Comparison of ENCODE assay signal across 8 cellular contexts in genomic region chr20:50932016-50932338, GRCh38. TPM values are rescaled to one million over a fixed set of nuclear protein-coding genes. Genes with fewer than 3 reads are reported as not detected.
DNase-seq lines count a peak whose midpoint lies in the region; ATAC-seq, FAIRE-seq and TF ChIP-seq lines count a peak whose summit lies in the region.

No MANE protein-coding gene starts in this region.

- H3K27me3 Mint-ChIP-seq in CD4-positive, alpha-beta memory T cell = no peaks in the 10 kb centered on the region
- peaks cover 15% of the 10 kb centered on the region for H3K27me3 Mint-ChIP-seq in neural crest cell (ENCODE audit: low read depth)

- H3K4me3 Mint-ChIP-seq in CD4-positive, alpha-beta memory T cell = peak overlapping the region; percentile 80 to 96 (median 91)
- H3K4me3 Mint-ChIP-seq in neural crest cell = peak overlapping the region; percentile 80

- H3K9me3 ChIP-seq in CD4-positive, alpha-beta memory T cell (ENCODE audit: control insufficient read depth in 1 of 2, low read length in 2 of 2) = no peaks in the 10 kb centered on the region

- H3K36me3 Mint-ChIP-seq in CD4-positive, alpha-beta memory T cell = peaks cover 21 to 58% of the 10 kb centered on the region in 2 donors
- peaks cover 26% of the 10 kb centered on the region for H3K36me3 Mint-ChIP-seq in neural crest cell (ENCODE audit: low read depth)

- no peaks in the 10 kb centered on the region for H3K9me3 Mint-ChIP-seq in CD4-positive, alpha-beta memory T cell
- peaks cover 3% of the 10 kb centered on the region for H3K9me3 Mint-ChIP-seq in neural crest cell

- H3K4me1 ChIP-seq in CD4-positive, alpha-beta memory T cell (ENCODE audit: insufficient read depth, low read length) = peaks cover 40% of the 10 kb centered on the region

- H3K27ac Mint-ChIP-seq in CD4-positive, alpha-beta memory T cell = peak overlapping the region; percentile 94 to 100 (median 99)
- H3K27ac Mint-ChIP-seq in neural crest cell (ENCODE audit: unreplicated experiment) = peak overlapping the region; percentile 90

- peaks cover 25% of the 10 kb centered on the region for H3K36me3 ChIP-seq in CD4-positive, alpha-beta memory T cell (ENCODE audit: insufficient read depth, low read length)

- DNase-seq in CD4-positive, alpha-beta memory T cell = no peak
- no peak for DNase-seq in LNCaP clone FGC (ENCODE audit: low read depth)
- no peak for DNase-seq in neural crest cell (ENCODE audit: low read depth, low spot score)
- DNase-seq in KG1 (lab: John Stamatoyannopoulos, UW) = no peak
- DNase-seq in RCC 7860 (ENCODE audit: low spot score) = no peak
- no peak for DNase-seq in DMS79 treated with DMSO at 0.1 percent for 48 hours (lab: John Stamatoyannopoulos, UW)

- intact Hi-C loops in CD4-positive, alpha-beta memory T cell (cut with micrococcal nuclease) = no loop called here

- CTCF ChIA-PET in CD4-positive, alpha-beta memory T cell (lab: Charles Lee; ENCODE audit: partially characterized antibody) = interaction anchor here (0.9 to 17.7 kb wide), 9 partner anchors 9 to 183 kb away, joined by 3 to 298 read pairs (median 5); partner anchors contain the start of genes BCAS4, DPM1 and MOCS3

- FAIRE-seq in RCC 7860 (lab: Jason Lieb, UNC) = no peak

- no peak for ATAC-seq in GM19328 (IDR thresholded peaks at IDR 0.05; ENCODE audit: unreplicated experiment)

- POLR2A ChIA-PET in CD4-positive, alpha-beta memory T cell (lab: Charles Lee; ENCODE audit: partially characterized antibody) = interaction anchor here (0.8 to 5.6 kb wide), 21 partner anchors 9 to 1886 kb away, joined by 3 to 153 read pairs (median 5); partner anchors contain the start of genes BCAS4, CSE1L, DPM1 and MOCS3

- peak overlapping the region; percentile 95 for H3K27ac ChIP-seq in CD4-positive, alpha-beta memory T cell (ENCODE audit: low read depth, low read length)
- H3K27ac ChIP-seq in cingulate gyrus (ENCODE audit: low read depth, low read length) = peak overlapping the region; percentile 99

- H3K27me3 ChIP-seq in CD4-positive, alpha-beta memory T cell (ENCODE audit: insufficient read depth, low read length) = no peaks in the 10 kb centered on the region

- TF ChIP-seq CTCF in LNCaP clone FGC (IDR thresholded peaks at IDR 0.05; ENCODE audit: control insufficient read depth, extremely low read depth, insufficient read depth) (no peak), neural crest cell (conservative IDR thresholded peaks at IDR 0.05) (no peak)

- H3K4me1 Mint-ChIP-seq in CD4-positive, alpha-beta memory T cell = peaks cover 18 to 38% (median 32%) of the 10 kb centered on the region in 4 donors
- H3K4me1 Mint-ChIP-seq in neural crest cell = peaks cover 29% of the 10 kb centered on the region

- peak overlapping the region; percentile 72 to 76 for H3K4me3 ChIP-seq in CD4-positive, alpha-beta memory T cell (ENCODE audit: low read length in 2 of 2)
- peak overlapping the region; percentile 58 for H3K4me3 ChIP-seq in LNCaP clone FGC (ENCODE audit: low read depth, low read length)

RNA-seq across cellular contexts. Expression of gene ADNP, which starts 0.7 kb away (rescaled TPM):
- total RNA-seq in CD4-positive, alpha-beta memory T cell = 10 to 100 TPM; 64.8 to 65.6 TPM
- 10 to 100 TPM in 1 of 2 donors, 1 to 10 TPM in 1; 1.9 to 11.6 TPM for polyA plus RNA-seq in CD4-positive, alpha-beta memory T cell
- 132 and 140 TPM in 2 replicates for total RNA-seq in neural crest cell

RNA-seq across cellular contexts. Expression of gene DPM1, which starts 26.4 kb away (rescaled TPM):
- total RNA-seq in CD4-positive, alpha-beta memory T cell = 10 to 100 TPM; 39.9 to 40.9 TPM
- polyA plus RNA-seq in CD4-positive, alpha-beta memory T cell = 10 to 100 TPM; 70.3 to 79.2 TPM
- total RNA-seq in neural crest cell = 42.9 and 48.3 TPM in 2 replicates

RNA-seq across cellular contexts. Expression of gene MOCS3, which starts 26.6 kb away (rescaled TPM):
- 1 to 10 TPM; 8.8 to 8.9 TPM for total RNA-seq in CD4-positive, alpha-beta memory T cell
- 1 to 10 TPM; 3.9 to 4.9 TPM for polyA plus RNA-seq in CD4-positive, alpha-beta memory T cell
- total RNA-seq in neural crest cell = 6.1 and 6.5 TPM in 2 replicates
